In the genomic region with DNA sequence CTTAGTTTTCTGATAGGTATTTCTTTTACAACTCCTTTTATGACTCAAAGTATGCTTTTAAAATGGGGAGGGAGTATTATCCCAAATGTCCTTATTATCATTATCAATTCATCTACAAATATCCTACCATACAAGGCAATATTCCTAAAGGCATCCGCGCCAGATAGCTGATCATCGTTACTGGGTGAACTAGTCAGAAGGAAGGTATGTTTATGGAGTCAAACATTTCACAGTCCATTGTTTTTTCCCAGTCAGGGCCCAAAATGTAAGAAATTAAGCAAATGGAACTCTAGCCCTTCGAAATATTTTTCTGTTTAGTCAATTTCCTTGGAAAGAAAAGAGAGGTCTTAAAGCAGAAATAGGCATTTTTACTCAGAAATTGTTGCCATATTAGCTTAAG, we compare ENCODE assay signal across 12 cellular contexts.
"Had no signal": no experiment of that assay in that cellular context is flagged by ENCODE, and none has a peak within 500 bp of the region (broad histone marks: within the 10 kb centered on the region; RNA-seq: fewer than 3 reads in every experiment).

No MANE protein-coding gene starts in this region.

- H3K27ac Mint-ChIP-seq: activated B cell treated with CpG ODN at 0.5 μM for 24 hours; activated CD4-positive, alpha-beta T cell treated with anti-CD3 and anti-CD28 coated beads, Interleukin-2, amount 10 ng/mL, durations not matched to agents 7 days and 5 days; activated T-helper 2 cell treated with anti-CD3 and anti-CD28 coated beads, Interferon-gamma antibody, Interleukin-2, Interleukin-4, amounts not matched to agents 10 μg/mL and 5 μg/mL and 100 μg/mL, durations not matched to agents 14 hours and 24 hours and 36 hours; neural progenitor cell; T-helper 17 cell had no signal

- H3K27ac ChIP-seq: breast epithelium, esophagus squamous epithelium, neural progenitor cell, parathyroid adenoma, skin epidermis, thyroid gland had no signal

- H3K27me3 ChIP-seq: breast epithelium, esophagus squamous epithelium, neural progenitor cell, thyroid gland had no signal

- H3K9me3 ChIP-seq: breast epithelium, thyroid gland had no signal

- H3K9me3 Mint-ChIP-seq: activated B cell treated with CpG ODN at 0.5 μM for 24 hours; activated CD4-positive, alpha-beta T cell treated with anti-CD3 and anti-CD28 coated beads, Interleukin-2, amount 10 ng/mL, durations not matched to agents 7 days and 5 days; activated T-helper 2 cell treated with anti-CD3 and anti-CD28 coated beads, Interferon-gamma antibody, Interleukin-2, Interleukin-4, amounts not matched to agents 10 μg/mL and 5 μg/mL and 100 μg/mL, durations not matched to agents 14 hours and 24 hours and 36 hours; neural progenitor cell had no signal

- H3K27me3 Mint-ChIP-seq: activated B cell treated with CpG ODN at 0.5 μM for 24 hours; activated CD4-positive, alpha-beta T cell treated with anti-CD3 and anti-CD28 coated beads, Interleukin-2, amount 10 ng/mL, durations not matched to agents 7 days and 5 days; T-helper 17 cell had no signal

- H3K4me1 Mint-ChIP-seq: activated B cell treated with CpG ODN at 0.5 μM for 24 hours; activated CD4-positive, alpha-beta T cell treated with anti-CD3 and anti-CD28 coated beads, Interleukin-2, amount 10 ng/mL, durations not matched to agents 7 days and 5 days; T-helper 17 cell had no signal

- H3K4me3 Mint-ChIP-seq: activated B cell treated with CpG ODN at 0.5 μM for 24 hours; activated CD4-positive, alpha-beta T cell treated with anti-CD3 and anti-CD28 coated beads, Interleukin-2, amount 10 ng/mL, durations not matched to agents 7 days and 5 days; neural progenitor cell; T-helper 17 cell had no signal

- DNase-seq: activated B cell treated with CpG ODN at 0.5 μM for 24 hours; activated CD4-positive, alpha-beta T cell treated with anti-CD3 and anti-CD28 coated beads, Interleukin-2, amount 10 ng/mL, durations not matched to agents 7 days and 5 days; activated naive CD4-positive, alpha-beta T cell treated with anti-CD3 and anti-CD28 coated beads, Interleukin-2, amount 50 U/mL, for 16 hours; esophagus squamous epithelium; kidney glomerular epithelial cell; T-helper 17 cell; thyroid gland had no signal

- H3K36me3 Mint-ChIP-seq: neural progenitor cell had no signal

- ATAC-seq: T-helper 17 cell had no signal
